8 cellular contexts compared by ENCODE assay signal in the genomic region with DNA sequence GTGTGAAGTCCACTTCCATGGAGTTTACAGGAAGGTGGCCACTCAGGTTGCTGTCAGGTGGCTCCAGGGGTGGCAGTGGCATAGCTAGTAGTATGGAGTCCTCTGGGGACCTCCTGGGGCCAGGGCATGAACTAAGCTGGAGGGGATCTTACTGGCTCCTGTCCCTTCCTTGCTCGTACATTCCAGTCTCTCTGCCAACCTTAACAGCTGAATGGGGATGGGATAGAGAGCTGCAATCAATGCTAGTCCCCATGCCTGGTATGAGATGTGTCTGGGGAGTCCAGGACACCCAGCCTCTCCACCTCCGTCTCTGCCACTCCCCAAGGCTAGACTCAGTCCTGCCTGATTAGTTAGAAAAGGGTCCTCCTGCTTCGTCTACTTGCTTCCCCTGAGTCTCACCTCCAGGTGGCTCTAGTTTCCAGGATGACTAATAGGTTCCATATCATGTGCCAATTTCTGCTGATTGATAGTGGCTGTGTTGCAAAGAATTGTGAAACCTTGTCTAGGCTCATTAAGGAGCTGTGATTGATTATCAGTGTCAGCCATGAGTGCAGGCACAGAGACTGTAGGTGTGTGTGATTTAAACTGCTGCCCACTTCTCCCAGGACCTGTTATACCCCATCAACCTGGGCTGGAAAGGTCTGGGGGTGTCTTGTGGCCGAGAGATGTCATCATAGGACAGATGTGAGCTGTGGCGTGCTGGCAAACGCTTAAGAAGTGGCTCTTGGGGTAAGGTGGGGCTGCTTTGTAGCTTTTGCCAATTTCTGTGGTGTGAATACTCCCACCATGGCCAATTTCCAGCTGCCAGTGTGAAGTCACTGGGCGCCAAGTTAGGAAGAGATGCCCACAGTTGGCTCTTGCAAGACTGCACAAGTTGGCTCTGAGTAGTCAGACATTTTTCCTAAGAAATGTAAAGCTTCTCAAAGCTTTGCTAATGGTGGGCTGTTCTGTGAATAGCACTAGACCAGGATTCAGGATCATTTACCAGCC. TPM values are rescaled to one million over a fixed set of nuclear protein-coding genes. Genes with fewer than 3 reads are reported as not detected.
DNase-seq lines count a peak whose midpoint lies in the region; ATAC-seq, FAIRE-seq and TF ChIP-seq lines count a peak whose summit lies in the region.

No MANE protein-coding gene starts in this region.

- no peaks in the 10 kb centered on the region for H3K27me3 ChIP-seq in fibroblast of lung (ENCODE audit: control insufficient read depth, insufficient read depth, low read length)

- H3K79me2 ChIP-seq in fibroblast of lung (ENCODE audit: control insufficient read depth, insufficient read depth, low read length), result no peaks in the 10 kb centered on the region

- peak; percentile 9 for DNase-seq in SKM-1 treated with dmso at 0.1 percent for 144 hours (lab: John Stamatoyannopoulos, UW; ENCODE audit: unreplicated experiment)
- no peak for DNase-seq in SKM-1 (lab: John Stamatoyannopoulos, UW; ENCODE audit: unreplicated experiment)
- DNase-seq in NOMO-1 treated with DMSO at 0.1 percent for 48 hours (lab: John Stamatoyannopoulos, UW; ENCODE audit: unreplicated experiment), result peak; percentile 65
- DNase-seq in fibroblast of lung (ENCODE audit: low read depth in 2 of 2), result peak; percentile 83 to 92
- DNase-seq in stimulated activated naive CD8-positive, alpha-beta T cell treated with anti-CD3 and anti-CD28 coated beads, Interleukin-15, amount 100 ng/mL, for 72 hours, result no peak
- no peak for DNase-seq in D721Med (ENCODE audit: insufficient read length, low spot score)

- H3K27ac Mint-ChIP-seq in stimulated activated naive CD8-positive, alpha-beta T cell treated with anti-CD3 and anti-CD28 coated beads, Interleukin-15, amount 100 ng/mL, for 72 hours, result no peak overlapping the region

- H2AFZ ChIP-seq in fibroblast of lung (ENCODE audit: low read length), result no peak overlapping the region

- H3K27ac ChIP-seq in fibroblast of lung (ENCODE audit: insufficient read depth, low read length), result no peak overlapping the region

- peaks cover 8% of the 10 kb centered on the region for H3K4me1 Mint-ChIP-seq in stimulated activated naive CD8-positive, alpha-beta T cell treated with anti-CD3 and anti-CD28 coated beads, Interleukin-15, amount 100 ng/mL, for 72 hours

- TF ChIP-seq CTCF in fibroblast of lung (conservative IDR thresholded peaks at IDR 0.05 in 1 of 2, IDR thresholded peaks at IDR 0.05 in 1 of 2; ENCODE audit: low read depth in 1 of 2, low read length in 2 of 2), result peak; percentile 13 to 33
- TF ChIP-seq CTCF in D721Med (IDR thresholded peaks at IDR 0.05; ENCODE audit: insufficient read depth, missing control alignments), result no peak

- no peaks in the 10 kb centered on the region for H4K20me1 ChIP-seq in fibroblast of lung (ENCODE audit: control insufficient read depth, extremely low read depth, insufficient read depth, low read length)

- no peaks in the 10 kb centered on the region for H3K9me3 Mint-ChIP-seq in stimulated activated naive CD8-positive, alpha-beta T cell treated with anti-CD3 and anti-CD28 coated beads, Interleukin-15, amount 100 ng/mL, for 72 hours

- H3K27me3 Mint-ChIP-seq in stimulated activated naive CD8-positive, alpha-beta T cell treated with anti-CD3 and anti-CD28 coated beads, Interleukin-15, amount 100 ng/mL, for 72 hours, result peaks cover 15% of the 10 kb centered on the region

- peak overlapping the region; percentile 25 for H3K4me2 ChIP-seq in fibroblast of lung (ENCODE audit: extremely low read depth, insufficient read depth, low read length)

- H3K4me1 ChIP-seq in fibroblast of lung (ENCODE audit: control insufficient read depth, extremely low read depth, insufficient read depth, low read length), result peaks cover 39% of the 10 kb centered on the region

- FAIRE-seq in D721Med (lab: Jason Lieb, UNC), result no peak

- no peak overlapping the region for H3K4me3 ChIP-seq in fibroblast of lung (replicated peaks in 1 of 4; ENCODE audit: control extremely low read depth in 1 of 4, insufficient read depth in 1 of 4, low read depth in 3 of 4, low read length in 4 of 4)

- peak; percentile 61 for ATAC-seq in stimulated activated naive CD8-positive, alpha-beta T cell treated with anti-CD3 and anti-CD28 coated beads, Interleukin-15, amount 100 ng/mL, for 72 hours
- no peak for ATAC-seq in GM18867 (IDR thresholded peaks at IDR 0.05; ENCODE audit: unreplicated experiment)
- no peak for ATAC-seq in HG03342 (IDR thresholded peaks at IDR 0.05; ENCODE audit: unreplicated experiment)

- H3K36me3 ChIP-seq in fibroblast of lung (ENCODE audit: control insufficient read depth, insufficient read depth, low read length), result no peaks in the 10 kb centered on the region

- no peak overlapping the region for H3K4me3 Mint-ChIP-seq in stimulated activated naive CD8-positive, alpha-beta T cell treated with anti-CD3 and anti-CD28 coated beads, Interleukin-15, amount 100 ng/mL, for 72 hours

- no peak overlapping the region for H3K9ac ChIP-seq in fibroblast of lung (ENCODE audit: insufficient read depth, low read length)

- no peaks in the 10 kb centered on the region for H3K9me3 ChIP-seq in fibroblast of lung (ENCODE audit: control insufficient read depth, insufficient read depth, low read depth, low read length)

RNA-seq across cellular contexts. Expression of a gene that starts 59.8 kb away (rescaled TPM):
- total RNA-seq in fibroblast of lung, result 6.4 and 7.4 TPM in 2 replicates
- 5.7 and 10.7 TPM in 2 replicates for polyA plus RNA-seq in fibroblast of lung
- 7.6 and 16.3 TPM in 2 replicates for polyA plus RNA-seq in fibroblast of lung (2012)
- polyA minus RNA-seq in fibroblast of lung (ENCODE audit: low replicate concordance), result 1.4 and 4.3 TPM in 2 replicates

Comparison
In these comparisons a context has a peak if more than half of its experiments do, and no peak if none do; other contexts are left out.
1. DNase-seq: peak in SKM-1 treated with dmso at 0.1 percent for 144 hours (single experiment), NOMO-1 treated with DMSO at 0.1 percent for 48 hours (single experiment) and fibroblast of lung (2 of 2); none in SKM-1 (single experiment), stimulated activated naive CD8-positive, alpha-beta T cell treated with anti-CD3 and anti-CD28 coated beads, Interleukin-15, amount 100 ng/mL, for 72 hours (0 of 2) and D721Med (single experiment).